ENCODE assay signal across 8 cellular contexts in the genomic region with DNA sequence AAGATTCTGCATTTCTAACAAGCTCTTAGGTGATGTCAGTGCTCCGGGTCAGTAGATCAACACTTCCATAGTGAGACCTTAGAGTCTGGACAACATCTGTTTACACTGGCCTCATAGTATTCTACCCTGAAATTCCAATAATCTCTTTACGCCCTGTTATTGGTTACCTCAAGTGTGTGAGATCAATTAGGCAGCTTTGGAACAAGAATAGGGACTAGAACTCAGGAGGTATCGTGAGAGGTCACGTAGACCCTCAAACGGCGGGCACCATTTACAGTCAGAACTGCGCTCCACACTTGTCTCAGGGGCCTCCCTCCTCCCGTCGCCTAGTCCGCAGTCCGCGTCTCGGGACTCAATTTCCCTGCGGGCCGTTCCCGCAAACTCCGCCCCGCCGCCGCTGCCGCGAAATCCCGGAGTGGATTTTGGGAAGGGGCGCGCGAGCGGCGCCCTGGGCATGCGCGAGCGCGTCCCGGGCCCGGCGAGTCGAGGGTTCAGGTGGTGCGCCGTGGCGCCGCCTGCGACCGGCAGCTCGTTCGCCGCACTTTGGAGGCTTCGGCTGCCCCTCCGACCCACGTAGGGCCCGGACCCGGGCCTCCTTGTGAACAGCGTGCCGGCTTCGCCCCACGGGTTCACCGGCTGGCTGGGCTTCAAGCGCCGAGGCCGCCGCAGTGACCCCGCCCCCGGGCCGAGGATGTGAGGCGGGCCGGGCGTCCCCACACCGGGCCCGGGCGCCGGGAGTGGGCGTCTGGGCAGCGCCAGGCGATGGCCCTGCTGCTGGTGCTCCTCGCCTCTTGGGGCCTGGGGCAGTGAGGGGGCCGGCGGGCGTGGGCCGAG. TPM values are rescaled to one million over a fixed set of nuclear protein-coding genes. Genes with fewer than 3 reads are reported as not detected.
A peak's percentile ranks its signal among the peaks of the same experiment; 100 is the strongest.
DNase-seq lines count a peak whose midpoint lies in the region; ATAC-seq and TF ChIP-seq lines count a peak whose summit lies in the region.

PLEKHA8 (plus strand) TSS at position 498 of the 834 bp plus-strand sequence. CDS start 351 bp downstream, outside the sequence.

- intact Hi-C loops in activated CD4-positive, alpha-beta T cell treated with anti-CD3 and anti-CD28 coated beads for 36 hours (cut with DNase I, micrococcal nuclease), result loop anchor here (1.0 to 10.0 kb wide), 14 partner anchors 34 to 567 kb away; partner anchors contain the start of genes GGCT (in 2 of the 2), NOD1 (in 2 of the 2), ZNRF2 (in 2 of the 2) and GARS1 (in 1 of the 2)

- peak; percentile 53 for ATAC-seq in GM18909 (IDR thresholded peaks at IDR 0.05; ENCODE audit: poor library complexity, unreplicated experiment)
- ATAC-seq in HG03139 (IDR thresholded peaks at IDR 0.05; ENCODE audit: unreplicated experiment), result peak; percentile 48
- ATAC-seq in activated CD4-positive, alpha-beta T cell treated with anti-CD3 and anti-CD28 coated beads for 36 hours, result peak; percentile 47

- H3K4me1 Mint-ChIP-seq in activated CD4-positive, alpha-beta T cell treated with anti-CD3 and anti-CD28 coated beads for 36 hours, result peaks cover 34% of the 10 kb centered on the region
- H3K4me1 Mint-ChIP-seq in chondrocyte (ENCODE audit: low read depth), result peaks cover 48% of the 10 kb centered on the region

- peak within 1 kb of the TSS; percentile 72 for H3K4me3 ChIP-seq in AG10803 (ENCODE audit: low read length)

- peak within 1 kb of the TSS; percentile 90 for H3K27ac Mint-ChIP-seq in activated CD4-positive, alpha-beta T cell treated with anti-CD3 and anti-CD28 coated beads for 36 hours
- peak within 1 kb of the TSS; percentile 95 for H3K27ac Mint-ChIP-seq in chondrocyte (ENCODE audit: unreplicated experiment)

- no peaks in the 10 kb centered on the region for H3K9me3 Mint-ChIP-seq in activated CD4-positive, alpha-beta T cell treated with anti-CD3 and anti-CD28 coated beads for 36 hours (ENCODE audit: low read depth)
- H3K9me3 Mint-ChIP-seq in chondrocyte (ENCODE audit: low read depth), result no peaks in the 10 kb centered on the region

- no peaks in the 10 kb centered on the region for H3K27me3 Mint-ChIP-seq in activated CD4-positive, alpha-beta T cell treated with anti-CD3 and anti-CD28 coated beads for 36 hours
- no peaks in the 10 kb centered on the region for H3K27me3 Mint-ChIP-seq in chondrocyte (ENCODE audit: low read depth)

- H3K36me3 Mint-ChIP-seq in activated CD4-positive, alpha-beta T cell treated with anti-CD3 and anti-CD28 coated beads for 36 hours (ENCODE audit: low read depth), result peaks cover 5% of the 10 kb centered on the region
- no peaks in the 10 kb centered on the region for H3K36me3 Mint-ChIP-seq in chondrocyte (ENCODE audit: low read depth)

- POLR2A ChIA-PET in activated CD4-positive, alpha-beta T cell treated with anti-CD3 and anti-CD28 coated beads for 36 hours (lab: Charles Lee), result no interaction called here

- no peak within 1 kb of the TSS for H3K4me3 Mint-ChIP-seq in activated CD4-positive, alpha-beta T cell treated with anti-CD3 and anti-CD28 coated beads for 36 hours
- H3K4me3 Mint-ChIP-seq in chondrocyte (ENCODE audit: unreplicated experiment), result no peak within 1 kb of the TSS

- TF ChIP-seq CTCF in AG10803 (conservative IDR thresholded peaks at IDR 0.05; ENCODE audit: low read length) (no peak), chondrocyte (IDR thresholded peaks at IDR 0.05) (peak; percentile 10)

- CTCF ChIA-PET in activated CD4-positive, alpha-beta T cell treated with anti-CD3 and anti-CD28 coated beads for 36 hours (lab: Charles Lee), result interaction anchor here (1.0 to 1.7 kb wide), 2 partner anchors 14 to 34 kb away, joined by 3 to 8 read pairs; no protein-coding TSS in a partner anchor

- peak; percentile 84 for DNase-seq in AG10803 (ENCODE audit: low read depth)
- peak; percentile 36 for DNase-seq in NCI-H2196 treated with DMSO at 0.1 percent for 48 hours (lab: John Stamatoyannopoulos, UW; ENCODE audit: unreplicated experiment)
- peak; percentile 92 for DNase-seq in activated CD4-positive, alpha-beta T cell treated with anti-CD3 and anti-CD28 coated beads for 36 hours
- DNase-seq in chondrocyte (ENCODE audit: low spot score), result peak; percentile 94
- peak; percentile 91 for DNase-seq in kidney tubule cell (ENCODE audit: low spot score)
- DNase-seq in stimulated activated CD4-positive, alpha-beta T cell treated with anti-CD3 and anti-CD28 coated beads, Interleukin-15, amount 100 ng/mL, for 48 hours (ENCODE audit: low read depth in 2 of 2), result peak; percentile 70 to 82

RNA-seq across cellular contexts. Expression of gene PLEKHA8, which starts in this region (rescaled TPM):
- total RNA-seq in activated CD4-positive, alpha-beta T cell treated with anti-CD3 and anti-CD28 coated beads for 36 hours, result 10 to 100 TPM in 1 of 2 experiments, 1 to 10 TPM in 1; 9.0 to 11.1 TPM
- total RNA-seq in chondrocyte, result 17.7 to 20.3 TPM (median 17.7 TPM) in 3 replicates

Comparison
In these comparisons a context has a peak if more than half of its experiments do, and no peak if none do; other contexts are left out.
1. Peak in every context shown above with its lines: DNase-seq, ATAC-seq and H3K4me3 ChIP-seq.
2. DNase-seq: peak in every context shown above with its lines; median percentile 94 in chondrocyte; 92 in activated CD4-positive, alpha-beta T cell treated with anti-CD3 and anti-CD28 coated beads for 36 hours; 91 in kidney tubule cell; 84 in AG10803; 76 in stimulated activated CD4-positive, alpha-beta T cell treated with anti-CD3 and anti-CD28 coated beads, Interleukin-15, amount 100 ng/mL, for 48 hours; 36 in NCI-H2196 treated with DMSO at 0.1 percent for 48 hours.